ENCODE assay signal across 2 cellular contexts in genomic region chr17:8222380-8222629, GRCh38.
A peak's percentile ranks its signal among the peaks of the same experiment; 100 is the strongest.
TF ChIP-seq lines count a peak whose summit lies in the region.

No MANE protein-coding gene starts in this region.

TF ChIP-seq in GM23338, 12 proteins besides CTCF, POLR2A, EP300 and RAD21:
- TF ChIP-seq EZH2phosphoT487 (IDR thresholded peaks at IDR 0.05; ENCODE audit: unreplicated experiment) (no peak), ZNF114 (CRISPR knock-in tag; IDR thresholded peaks at IDR 0.05) (no peak), EZH2 (IDR thresholded peaks at IDR 0.05; ENCODE audit: low read depth, unreplicated experiment) (no peak), NANOG (IDR thresholded peaks at IDR 0.05; ENCODE audit: borderline replicate concordance) (no peak), POLR2AphosphoS5 (IDR thresholded peaks at IDR 0.05; ENCODE audit: low read depth) (no peak), ETS1 (IDR thresholded peaks at IDR 0.05) (no peak)
- TF ChIP-seq, protein P1, sequence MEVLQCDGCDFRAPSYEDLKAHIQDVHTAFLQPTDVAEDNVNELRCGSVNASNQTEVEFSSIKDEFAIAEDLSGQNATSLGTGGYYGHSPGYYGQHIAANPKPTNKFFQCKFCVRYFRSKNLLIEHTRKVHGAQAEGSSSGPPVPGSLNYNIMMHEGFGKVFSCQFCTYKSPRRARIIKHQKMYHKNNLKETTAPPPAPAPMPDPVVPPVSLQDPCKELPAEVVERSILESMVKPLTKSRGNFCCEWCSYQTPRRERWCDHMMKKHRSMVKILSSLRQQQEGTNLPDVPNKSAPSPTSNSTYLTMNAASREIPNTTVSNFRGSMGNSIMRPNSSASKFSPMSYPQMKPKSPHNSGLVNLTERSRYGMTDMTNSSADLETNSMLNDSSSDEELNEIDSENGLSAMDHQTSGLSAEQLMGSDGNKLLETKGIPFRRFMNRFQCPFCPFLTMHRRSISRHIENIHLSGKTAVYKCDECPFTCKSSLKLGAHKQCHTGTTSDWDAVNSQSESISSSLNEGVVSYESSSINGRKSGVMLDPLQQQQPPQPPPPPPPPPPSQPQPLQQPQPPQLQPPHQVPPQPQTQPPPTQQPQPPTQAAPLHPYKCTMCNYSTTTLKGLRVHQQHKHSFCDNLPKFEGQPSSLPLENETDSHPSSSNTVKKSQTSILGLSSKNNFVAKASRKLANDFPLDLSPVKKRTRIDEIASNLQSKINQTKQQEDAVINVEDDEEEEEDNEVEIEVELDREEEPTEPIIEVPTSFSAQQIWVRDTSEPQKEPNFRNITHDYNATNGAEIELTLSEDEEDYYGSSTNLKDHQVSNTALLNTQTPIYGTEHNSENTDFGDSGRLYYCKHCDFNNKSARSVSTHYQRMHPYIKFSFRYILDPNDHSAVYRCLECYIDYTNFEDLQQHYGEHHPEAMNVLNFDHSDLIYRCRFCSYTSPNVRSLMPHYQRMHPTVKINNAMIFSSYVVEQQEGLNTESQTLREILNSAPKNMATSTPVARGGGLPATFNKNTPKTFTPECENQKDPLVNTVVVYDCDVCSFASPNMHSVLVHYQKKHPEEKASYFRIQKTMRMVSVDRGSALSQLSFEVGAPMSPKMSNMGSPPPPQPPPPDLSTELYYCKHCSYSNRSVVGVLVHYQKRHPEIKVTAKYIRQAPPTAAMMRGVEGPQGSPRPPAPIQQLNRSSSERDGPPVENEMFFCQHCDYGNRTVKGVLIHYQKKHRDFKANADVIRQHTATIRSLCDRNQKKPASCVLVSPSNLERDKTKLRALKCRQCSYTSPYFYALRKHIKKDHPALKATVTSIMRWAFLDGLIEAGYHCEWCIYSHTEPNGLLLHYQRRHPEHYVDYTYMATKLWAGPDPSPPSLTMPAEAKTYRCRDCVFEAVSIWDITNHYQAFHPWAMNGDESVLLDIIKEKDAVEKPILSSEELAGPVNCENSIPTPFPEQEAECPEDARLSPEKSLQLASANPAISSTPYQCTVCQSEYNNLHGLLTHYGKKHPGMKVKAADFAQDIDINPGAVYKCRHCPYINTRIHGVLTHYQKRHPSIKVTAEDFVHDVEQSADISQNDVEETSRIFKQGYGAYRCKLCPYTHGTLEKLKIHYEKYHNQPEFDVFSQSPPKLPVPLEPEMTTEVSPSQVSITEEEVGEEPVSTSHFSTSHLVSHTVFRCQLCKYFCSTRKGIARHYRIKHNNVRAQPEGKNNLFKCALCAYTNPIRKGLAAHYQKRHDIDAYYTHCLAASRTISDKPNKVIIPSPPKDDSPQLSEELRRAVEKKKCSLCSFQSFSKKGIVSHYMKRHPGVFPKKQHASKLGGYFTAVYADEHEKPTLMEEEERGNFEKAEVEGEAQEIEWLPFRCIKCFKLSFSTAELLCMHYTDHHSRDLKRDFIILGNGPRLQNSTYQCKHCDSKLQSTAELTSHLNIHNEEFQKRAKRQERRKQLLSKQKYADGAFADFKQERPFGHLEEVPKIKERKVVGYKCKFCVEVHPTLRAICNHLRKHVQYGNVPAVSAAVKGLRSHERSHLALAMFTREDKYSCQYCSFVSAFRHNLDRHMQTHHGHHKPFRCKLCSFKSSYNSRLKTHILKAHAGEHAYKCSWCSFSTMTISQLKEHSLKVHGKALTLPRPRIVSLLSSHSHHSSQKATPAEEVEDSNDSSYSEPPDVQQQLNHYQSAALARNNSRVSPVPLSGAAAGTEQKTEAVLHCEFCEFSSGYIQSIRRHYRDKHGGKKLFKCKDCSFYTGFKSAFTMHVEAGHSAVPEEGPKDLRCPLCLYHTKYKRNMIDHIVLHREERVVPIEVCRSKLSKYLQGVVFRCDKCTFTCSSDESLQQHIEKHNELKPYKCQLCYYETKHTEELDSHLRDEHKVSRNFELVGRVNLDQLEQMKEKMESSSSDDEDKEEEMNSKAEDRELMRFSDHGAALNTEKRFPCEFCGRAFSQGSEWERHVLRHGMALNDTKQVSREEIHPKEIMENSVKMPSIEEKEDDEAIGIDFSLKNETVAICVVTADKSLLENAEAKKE (CRISPR knock-in tag; IDR thresholded peaks at IDR 0.05) = no peak
- TF ChIP-seq, protein P2, sequence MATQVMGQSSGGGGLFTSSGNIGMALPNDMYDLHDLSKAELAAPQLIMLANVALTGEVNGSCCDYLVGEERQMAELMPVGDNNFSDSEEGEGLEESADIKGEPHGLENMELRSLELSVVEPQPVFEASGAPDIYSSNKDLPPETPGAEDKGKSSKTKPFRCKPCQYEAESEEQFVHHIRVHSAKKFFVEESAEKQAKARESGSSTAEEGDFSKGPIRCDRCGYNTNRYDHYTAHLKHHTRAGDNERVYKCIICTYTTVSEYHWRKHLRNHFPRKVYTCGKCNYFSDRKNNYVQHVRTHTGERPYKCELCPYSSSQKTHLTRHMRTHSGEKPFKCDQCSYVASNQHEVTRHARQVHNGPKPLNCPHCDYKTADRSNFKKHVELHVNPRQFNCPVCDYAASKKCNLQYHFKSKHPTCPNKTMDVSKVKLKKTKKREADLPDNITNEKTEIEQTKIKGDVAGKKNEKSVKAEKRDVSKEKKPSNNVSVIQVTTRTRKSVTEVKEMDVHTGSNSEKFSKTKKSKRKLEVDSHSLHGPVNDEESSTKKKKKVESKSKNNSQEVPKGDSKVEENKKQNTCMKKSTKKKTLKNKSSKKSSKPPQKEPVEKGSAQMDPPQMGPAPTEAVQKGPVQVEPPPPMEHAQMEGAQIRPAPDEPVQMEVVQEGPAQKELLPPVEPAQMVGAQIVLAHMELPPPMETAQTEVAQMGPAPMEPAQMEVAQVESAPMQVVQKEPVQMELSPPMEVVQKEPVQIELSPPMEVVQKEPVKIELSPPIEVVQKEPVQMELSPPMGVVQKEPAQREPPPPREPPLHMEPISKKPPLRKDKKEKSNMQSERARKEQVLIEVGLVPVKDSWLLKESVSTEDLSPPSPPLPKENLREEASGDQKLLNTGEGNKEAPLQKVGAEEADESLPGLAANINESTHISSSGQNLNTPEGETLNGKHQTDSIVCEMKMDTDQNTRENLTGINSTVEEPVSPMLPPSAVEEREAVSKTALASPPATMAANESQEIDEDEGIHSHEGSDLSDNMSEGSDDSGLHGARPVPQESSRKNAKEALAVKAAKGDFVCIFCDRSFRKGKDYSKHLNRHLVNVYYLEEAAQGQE (IDR thresholded peaks at IDR 0.05; ENCODE audit: unreplicated experiment) = no peak

TF ChIP-seq in H1, 55 proteins besides CTCF, POLR2A, EP300 and RAD21:
- TF ChIP-seq SAP30 (IDR thresholded peaks at IDR 0.05; ENCODE audit: insufficient read depth, insufficient replicate concordance, low read length) (peak; percentile 68), ASH2L (IDR thresholded peaks at IDR 0.05; ENCODE audit: low read length) (peak; percentile 17), CTBP2 (IDR thresholded peaks at IDR 0.05; ENCODE audit: borderline replicate concordance, insufficient read depth, insufficient read length, low read length) (no peak), SIN3A (conservative IDR thresholded peaks at IDR 0.05 in 1 of 2, IDR thresholded peaks at IDR 0.05 in 1 of 2; ENCODE audit: low read depth in 1 of 2, low read length in 2 of 2) (peak in 1 of 2 experiments; percentile 78; a peak in 2 of 4 replicates)
